Comparison of ENCODE assay signal across 1 cellular context in the genomic region with DNA sequence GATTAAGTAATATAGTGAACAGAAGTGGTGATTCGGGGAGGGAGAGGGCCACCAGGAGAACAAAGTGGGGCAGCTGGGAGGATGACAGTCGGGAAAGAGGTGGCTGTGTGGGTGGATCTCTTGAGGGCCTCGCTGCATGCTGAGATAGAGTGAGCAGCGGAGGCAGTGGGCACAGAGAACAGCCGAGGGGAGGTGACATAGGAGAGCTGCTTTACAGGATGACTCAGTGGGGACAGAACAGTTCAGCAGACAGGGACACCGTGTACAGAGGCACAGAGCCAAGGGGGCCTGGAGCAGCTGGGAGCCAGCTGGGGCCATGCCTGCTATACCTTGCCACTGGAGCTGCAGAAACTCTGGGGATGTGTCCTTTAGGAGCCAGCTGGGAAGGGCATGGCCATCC.
TF ChIP-seq lines count a peak whose summit lies in the region.

No MANE protein-coding gene starts in this region.

TF ChIP-seq in HEK293, 187 proteins besides CTCF, POLR2A, EP300 and RAD21 (continued from another document):
- TF ChIP-seq, protein P1, sequence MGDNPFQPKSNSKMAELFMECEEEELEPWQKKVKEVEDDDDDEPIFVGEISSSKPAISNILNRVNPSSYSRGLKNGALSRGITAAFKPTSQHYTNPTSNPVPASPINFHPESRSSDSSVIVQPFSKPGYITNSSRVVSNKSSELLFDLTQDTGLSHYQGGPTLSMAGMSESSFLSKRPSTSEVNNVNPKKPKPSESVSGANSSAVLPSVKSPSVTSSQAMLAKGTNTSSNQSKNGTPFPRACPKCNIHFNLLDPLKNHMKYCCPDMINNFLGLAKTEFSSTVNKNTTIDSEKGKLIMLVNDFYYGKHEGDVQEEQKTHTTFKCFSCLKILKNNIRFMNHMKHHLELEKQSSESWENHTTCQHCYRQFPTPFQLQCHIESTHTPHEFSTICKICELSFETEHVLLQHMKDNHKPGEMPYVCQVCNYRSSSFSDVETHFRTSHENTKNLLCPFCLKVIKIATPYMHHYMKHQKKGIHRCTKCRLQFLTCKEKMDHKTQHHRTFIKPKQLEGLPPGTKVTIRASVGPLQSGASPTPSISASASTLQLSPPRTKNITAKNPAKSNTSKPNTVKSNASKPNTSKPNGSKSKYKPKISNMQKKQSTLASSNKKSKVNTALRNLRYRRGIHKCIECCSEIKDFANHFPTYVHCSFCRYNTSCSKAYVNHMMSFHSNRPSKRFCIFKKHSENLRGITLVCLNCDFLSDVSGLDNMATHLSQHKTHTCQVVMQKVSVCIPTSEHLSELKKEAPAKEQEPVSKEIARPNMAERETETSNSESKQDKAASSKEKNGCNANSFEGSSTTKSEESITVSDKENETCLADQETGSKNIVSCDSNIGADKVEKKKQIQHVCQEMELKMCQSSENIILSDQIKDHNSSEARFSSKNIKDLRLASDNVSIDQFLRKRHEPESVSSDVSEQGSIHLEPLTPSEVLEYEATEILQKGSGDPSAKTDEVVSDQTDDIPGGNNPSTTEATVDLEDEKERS (tag by site-specific recombination; IDR thresholded peaks at IDR 0.05): no peak
- peak; percentile 72 for TF ChIP-seq ZNF341 (tag by site-specific recombination; IDR thresholded peaks at IDR 0.05; ENCODE audit: low read depth)
TF ChIP-seq in HEK293: peak in this region for 5.
